24 cellular contexts compared by ENCODE assay signal in the genomic region with DNA sequence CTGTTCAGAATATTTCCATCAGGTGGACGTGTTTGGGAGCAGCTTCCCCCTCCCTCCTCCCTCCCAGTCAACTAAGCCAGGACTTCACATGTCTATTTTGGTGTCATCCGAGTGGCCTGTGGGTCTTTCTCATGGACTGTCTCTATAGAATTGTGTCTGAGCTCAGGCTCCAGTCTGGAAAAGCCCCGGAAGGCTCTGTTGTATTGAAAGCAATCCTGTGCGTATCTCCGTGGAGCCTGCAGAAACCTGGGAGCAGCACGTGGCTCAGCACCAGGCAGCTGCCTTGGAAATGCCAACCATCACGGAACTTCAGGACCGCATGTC. TPM values are rescaled to one million over a fixed set of nuclear protein-coding genes. Genes with fewer than 3 reads are reported as not detected.
DNase-seq lines count a peak whose midpoint lies in the region; ATAC-seq and TF ChIP-seq lines count a peak whose summit lies in the region.
"Had no signal": no experiment of that assay in that cellular context is flagged by ENCODE, and none has a peak within 500 bp of the region (broad histone marks: within the 10 kb centered on the region; RNA-seq: fewer than 3 reads in every experiment).

No MANE protein-coding gene starts in this region.

- DNase-seq in SJCRH30 (peak; percentile 30 to 58), Right ventricle myocardium superior (no peak), myocyte (ENCODE audit: low read depth) (peak; percentile 59), gastrocnemius medialis (peak in 1 of 2 donors; percentile 55), kidney tubule cell (ENCODE audit: low spot score) (no peak)
- no peak for DNase-seq in activated T-cell treated with anti-CD3 and anti-CD28 coated beads, Interleukin-2, amount 50 U/mL, for 72 hours
- no peak for DNase-seq in activated CD4-positive, alpha-beta T cell treated with anti-CD3 and anti-CD28 coated beads for 48 hours
- DNase-seq: activated CD4-positive, alpha-beta memory T cell treated with anti-CD3 and anti-CD28 coated beads, Interleukin-2, amount 10 ng/mL, durations not matched to agents 7 days and 5 days; activated naive CD4-positive, alpha-beta T cell; CD4-positive, alpha-beta T cell; GDM1; MM.1S; NCI-H1436; NCI-H2171 treated with DMSO at 0.1 percent for 48 hours; NCI-H748 treated with DMSO at 0.1 percent for 48 hours; stimulated activated CD4-positive, alpha-beta T cell treated with anti-CD3 and anti-CD28 coated beads, Interleukin-2, amount 100 ng/mL, for 24 hours; T1000 had no signal

- peak in 1 of 2 donors; percentile 36 for TF ChIP-seq POLR2A in gastrocnemius medialis (IDR thresholded peaks at IDR 0.05)

- no peaks in the 10 kb centered on the region for H3K27me3 ChIP-seq in SJCRH30
- no peaks in the 10 kb centered on the region for H3K27me3 ChIP-seq in gastrocnemius medialis
- H3K27me3 ChIP-seq: dorsolateral prefrontal cortex, hepatocyte had no signal

- no peak overlapping the region for H3K27ac ChIP-seq in SJCRH30
- peak overlapping the region; percentile 81 to 88 (median 85) for H3K27ac ChIP-seq in gastrocnemius medialis
- H3K27ac ChIP-seq: epithelial cell of prostate, hepatocyte, skin epidermis had no signal

- intact Hi-C loops in Right ventricle myocardium superior (cut with DNase I): no loop called here
- intact Hi-C loops in gastrocnemius medialis (cut with DNase I; ENCODE audit: low total_unique reads): no loop called here

- no peaks in the 10 kb centered on the region for H3K36me3 ChIP-seq in SJCRH30
- no peaks in the 10 kb centered on the region for H3K36me3 ChIP-seq in gastrocnemius medialis

- H3K4me1 ChIP-seq in SJCRH30 (peaks cover 46% of the 10 kb centered on the region), gastrocnemius medialis (peaks cover 66 to 70% of the 10 kb centered on the region in 2 donors)

- ATAC-seq in Right ventricle myocardium superior (ENCODE audit: poor library complexity) (peak; percentile 43), gastrocnemius medialis (peak; percentile 10 to 20)
- ATAC-seq in activated T-cell treated with anti-CD3 and anti-CD28 coated beads, Interleukin-2, amount 50 U/mL, for 72 hours (replicated peaks in 1 of 2): no peak
- ATAC-seq: K562; stimulated activated memory B cell treated with anti-CD40 and anti-IgM and Interleukin-4, amounts not matched to agents 10 μg/mL and 1 μg/mL and 100 μg/mL, for 72 hours had no signal

- H3K4me1 Mint-ChIP-seq in activated T-cell treated with anti-CD3 and anti-CD28 coated beads, Interleukin-2, amount 50 U/mL, for 72 hours (ENCODE audit: low read depth): peaks cover 33% of the 10 kb centered on the region

- in situ Hi-C loops in gastrocnemius medialis (cut with MboI; ENCODE audit: low sequenced_read_pairs in 4 of 4): no loop called here

- no peak overlapping the region for H3K4me3 Mint-ChIP-seq in activated T-cell treated with anti-CD3 and anti-CD28 coated beads, Interleukin-2, amount 50 U/mL, for 72 hours
- H3K4me3 Mint-ChIP-seq: activated CD4-positive, alpha-beta memory T cell treated with anti-CD3 and anti-CD28 coated beads, Interleukin-2, amount 10 ng/mL, durations not matched to agents 7 days and 5 days; CD4-positive, alpha-beta T cell; stimulated activated memory B cell treated with anti-CD40 and anti-IgM and Interleukin-4, amounts not matched to agents 10 μg/mL and 1 μg/mL and 100 μg/mL, for 72 hours had no signal

- H3K27ac Mint-ChIP-seq in activated T-cell treated with anti-CD3 and anti-CD28 coated beads, Interleukin-2, amount 50 U/mL, for 72 hours: no peak overlapping the region
- H3K27ac Mint-ChIP-seq: activated CD4-positive, alpha-beta memory T cell treated with anti-CD3 and anti-CD28 coated beads, Interleukin-2, amount 10 ng/mL, durations not matched to agents 7 days and 5 days; CD4-positive, alpha-beta T cell; stimulated activated memory B cell treated with anti-CD40 and anti-IgM and Interleukin-4, amounts not matched to agents 10 μg/mL and 1 μg/mL and 100 μg/mL, for 72 hours had no signal

- no peaks in the 10 kb centered on the region for H3K27me3 Mint-ChIP-seq in activated T-cell treated with anti-CD3 and anti-CD28 coated beads, Interleukin-2, amount 50 U/mL, for 72 hours (ENCODE audit: low read depth)
- H3K27me3 Mint-ChIP-seq: activated CD4-positive, alpha-beta memory T cell treated with anti-CD3 and anti-CD28 coated beads, Interleukin-2, amount 10 ng/mL, durations not matched to agents 7 days and 5 days; CD4-positive, alpha-beta T cell; stimulated activated memory B cell treated with anti-CD40 and anti-IgM and Interleukin-4, amounts not matched to agents 10 μg/mL and 1 μg/mL and 100 μg/mL, for 72 hours had no signal

- TF ChIP-seq CTCF in gastrocnemius medialis (IDR thresholded peaks at IDR 0.05 in 4 of 5, conservative IDR thresholded peaks at IDR 0.05 in 1 of 5): no peak

- H3K9me3 Mint-ChIP-seq in activated T-cell treated with anti-CD3 and anti-CD28 coated beads, Interleukin-2, amount 50 U/mL, for 72 hours: no peaks in the 10 kb centered on the region
- H3K9me3 Mint-ChIP-seq: activated CD4-positive, alpha-beta memory T cell treated with anti-CD3 and anti-CD28 coated beads, Interleukin-2, amount 10 ng/mL, durations not matched to agents 7 days and 5 days; CD4-positive, alpha-beta T cell; stimulated activated memory B cell treated with anti-CD40 and anti-IgM and Interleukin-4, amounts not matched to agents 10 μg/mL and 1 μg/mL and 100 μg/mL, for 72 hours had no signal

- H3K4me3 ChIP-seq in SJCRH30 (no peak overlapping the region), gastrocnemius medialis (peak overlapping the region; percentile 7 to 24 (median 10))
- H3K4me3 ChIP-seq: dorsolateral prefrontal cortex, hepatocyte, K562, skin epidermis had no signal

- no peaks in the 10 kb centered on the region for H3K36me3 Mint-ChIP-seq in activated T-cell treated with anti-CD3 and anti-CD28 coated beads, Interleukin-2, amount 50 U/mL, for 72 hours (ENCODE audit: insufficient read depth in 2 of 2)
- H3K36me3 Mint-ChIP-seq: stimulated activated memory B cell treated with anti-CD40 and anti-IgM and Interleukin-4, amounts not matched to agents 10 μg/mL and 1 μg/mL and 100 μg/mL, for 72 hours had no signal

- H3K9me3 ChIP-seq in SJCRH30 (replicated peaks) (no peaks in the 10 kb centered on the region), gastrocnemius medialis (no peaks in the 10 kb centered on the region)

RNA-seq across cellular contexts. Expression of a gene that starts 25.2 kb away (rescaled TPM):
- 0.18 and 0.24 TPM in 2 replicates for total RNA-seq in SJCRH30 (2014; rRNA removed; shearing (Covaris generic))
- total RNA-seq in Right ventricle myocardium superior (2.2 TPM), myocyte (2.9 and 24.8 TPM in 2 replicates), gastrocnemius medialis (1 to 10 TPM; 2.8 to 4.7 (median 3.0) TPM)
- polyA plus RNA-seq in myocyte (2012): 2.5 TPM
- total RNA-seq in activated T-cell treated with anti-CD3 and anti-CD28 coated beads, Interleukin-2, amount 50 U/mL, for 72 hours: 1 to 10 TPM; 1.3 to 2.0 TPM
- total RNA-seq: HT-29 had no signal

Comparison
In these comparisons a context has a peak if more than half of its experiments do, and no peak if none do; other contexts are left out.
1. DNase-seq: peak in SJCRH30 (2 of 2) and myocyte (single experiment); none in Right ventricle myocardium superior (single experiment), activated T-cell treated with anti-CD3 and anti-CD28 coated beads, Interleukin-2, amount 50 U/mL, for 72 hours (0 of 2), activated CD4-positive, alpha-beta T cell treated with anti-CD3 and anti-CD28 coated beads for 48 hours (single experiment) and kidney tubule cell (single experiment).
2. ATAC-seq: peak in Right ventricle myocardium superior (single experiment) and gastrocnemius medialis (2 of 2); none in activated T-cell treated with anti-CD3 and anti-CD28 coated beads, Interleukin-2, amount 50 U/mL, for 72 hours (0 of 2).